Comparison of ENCODE assay signal across 13 cellular contexts in the genomic region with DNA sequence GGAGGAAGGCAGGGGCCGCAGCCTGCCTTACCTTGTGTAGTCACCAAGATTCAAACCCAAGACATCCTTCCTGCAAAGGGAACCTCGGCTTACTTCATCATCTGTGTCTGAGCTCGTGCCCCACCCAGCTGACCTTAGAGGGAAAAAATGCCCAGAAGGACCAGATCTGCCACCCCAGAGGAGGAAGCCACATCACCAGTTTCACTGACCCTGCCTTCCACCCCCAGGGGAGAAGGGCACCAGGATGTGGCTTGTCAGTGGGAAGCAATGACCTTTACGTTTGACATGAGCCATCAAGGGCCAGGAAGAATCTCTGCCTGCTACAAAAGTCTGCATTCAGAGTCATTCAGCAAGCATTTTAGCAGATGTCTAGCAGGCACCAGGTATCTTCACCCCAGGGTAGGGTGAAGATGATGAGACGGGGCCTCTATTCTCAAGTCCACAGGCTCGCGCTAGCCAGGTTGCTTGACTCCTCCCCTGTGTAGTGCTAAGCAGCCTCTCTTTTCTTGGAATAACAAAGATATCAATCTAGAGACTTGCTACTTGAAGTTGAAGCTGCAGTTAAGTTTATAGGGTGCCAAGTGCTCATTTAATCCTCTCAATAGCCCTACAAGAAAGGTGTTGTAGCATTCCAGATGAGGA.
DNase-seq lines count a peak whose midpoint lies in the region; ATAC-seq, FAIRE-seq and TF ChIP-seq lines count a peak whose summit lies in the region.
"Had no signal": no experiment of that assay in that cellular context is flagged by ENCODE, and none has a peak within 500 bp of the region (broad histone marks: within the 10 kb centered on the region; RNA-seq: fewer than 3 reads in every experiment).

No MANE protein-coding gene starts in this region.

- peak overlapping the region; percentile 32 for H3K4me3 Mint-ChIP-seq in T-helper 2 cell treated with Interferon-gamma antibody and Interleukin-4, amounts not matched to agents 5 μg/mL and 100 μg/mL, for 36 hours
- H3K4me3 Mint-ChIP-seq: H9 had no signal

- no peak overlapping the region for H3K4me3 ChIP-seq in epithelial cell of esophagus (ENCODE audit: low read length)

- peak overlapping the region; percentile 74 for H3K27ac Mint-ChIP-seq in T-helper 2 cell treated with Interferon-gamma antibody and Interleukin-4, amounts not matched to agents 5 μg/mL and 100 μg/mL, for 36 hours

- peaks cover 25% of the 10 kb centered on the region for H3K4me1 Mint-ChIP-seq in T-helper 2 cell treated with Interferon-gamma antibody and Interleukin-4, amounts not matched to agents 5 μg/mL and 100 μg/mL, for 36 hours (ENCODE audit: low read depth)
- H3K4me1 Mint-ChIP-seq: H9 had no signal

- TF ChIP-seq CTCF in epithelial cell of esophagus (IDR thresholded peaks at IDR 0.05; ENCODE audit: insufficient read depth, low read depth, low read length, missing control alignments) = no peak

- H3K27me3 Mint-ChIP-seq in T-helper 2 cell treated with Interferon-gamma antibody and Interleukin-4, amounts not matched to agents 5 μg/mL and 100 μg/mL, for 36 hours (ENCODE audit: low read depth) = no peaks in the 10 kb centered on the region

- peaks cover 53% of the 10 kb centered on the region for H3K36me3 Mint-ChIP-seq in T-helper 2 cell treated with Interferon-gamma antibody and Interleukin-4, amounts not matched to agents 5 μg/mL and 100 μg/mL, for 36 hours (ENCODE audit: low read depth)

- peak; percentile 93 for FAIRE-seq in RCC 7860 (lab: Jason Lieb, UNC)
- FAIRE-seq: A204.1 had no signal

- H3K9me3 Mint-ChIP-seq in T-helper 2 cell treated with Interferon-gamma antibody and Interleukin-4, amounts not matched to agents 5 μg/mL and 100 μg/mL, for 36 hours = no peaks in the 10 kb centered on the region
- H3K9me3 Mint-ChIP-seq: H9 had no signal

- ATAC-seq in GM21737 (IDR thresholded peaks at IDR 0.05; ENCODE audit: unreplicated experiment) = no peak
- ATAC-seq in HG02623 (IDR thresholded peaks at IDR 0.05; ENCODE audit: unreplicated experiment) = no peak

- DNase-seq in T-helper 2 cell treated with Interferon-gamma antibody and Interleukin-4, amounts not matched to agents 5 μg/mL and 100 μg/mL, for 36 hours (ENCODE audit: low spot score) = peak; percentile 72
- DNase-seq in T-helper 2 cell = no peak
- peak; percentile 96 for DNase-seq in RCC 7860 (ENCODE audit: low spot score)
- DNase-seq in epithelial cell of esophagus (ENCODE audit: low read depth) = peak; percentile 42
- peak; percentile 47 for DNase-seq in stimulated activated CD8-positive, alpha-beta memory T cell treated with anti-CD3 and anti-CD28 coated beads, Interleukin-4, amount 100 ng/mL, for 48 hours
- DNase-seq in DMS 273 treated with DMSO at 0.1 percent for 48 hours (lab: John Stamatoyannopoulos, UW) = no peak
- DNase-seq: H9; NCI-H82; retina; stimulated activated naive CD4-positive, alpha-beta T cell had no signal

Comparison
In these comparisons a context has a peak if more than half of its experiments do, and no peak if none do; other contexts are left out.
1. DNase-seq: peak in T-helper 2 cell treated with Interferon-gamma antibody and Interleukin-4, amounts not matched to agents 5 μg/mL and 100 μg/mL, for 36 hours (single experiment), RCC 7860 (single experiment), epithelial cell of esophagus (single experiment) and stimulated activated CD8-positive, alpha-beta memory T cell treated with anti-CD3 and anti-CD28 coated beads, Interleukin-4, amount 100 ng/mL, for 48 hours (single experiment); none in T-helper 2 cell (0 of 5) and DMS 273 treated with DMSO at 0.1 percent for 48 hours (single experiment).